ENCODE assay signal across 10 cellular contexts in genomic region chr1:185565314-185565713, GRCh38.
A peak's percentile ranks its signal among the peaks of the same experiment; 100 is the strongest.
DNase-seq lines count a peak whose midpoint lies in the region; ATAC-seq and FAIRE-seq lines count a peak whose summit lies in the region.
"Had no signal": no experiment of that assay in that cellular context is flagged by ENCODE, and none has a peak within 500 bp of the region (broad histone marks: within the 10 kb centered on the region; RNA-seq: fewer than 3 reads in every experiment).

No MANE protein-coding gene starts in this region.

- DNase-seq in NCI-H2196 (lab: John Stamatoyannopoulos, UW; ENCODE audit: unreplicated experiment) (peak; percentile 18), NCI-H2196 treated with DMSO at 0.1 percent for 48 hours (lab: John Stamatoyannopoulos, UW; ENCODE audit: unreplicated experiment) (no peak), NCI-H1694 (lab: John Stamatoyannopoulos, UW) (peak; percentile 22), dedifferentiated amniotic fluid mesenchymal stem cell (ENCODE audit: extremely low spot score) (peak; percentile 52), non-pigmented ciliary epithelial cell (ENCODE audit: low read depth) (peak; percentile 79), frontal cortex (ENCODE audit: low spot score in 2 of 2) (no peak), KBM-7 (no peak)
- DNase-seq: activated CD4-positive, alpha-beta T cell treated with anti-CD3 and anti-CD28 coated beads, Interleukin-2, amount 50 U/mL, for 4 hours had no signal

- FAIRE-seq in frontal cortex (lab: Jason Lieb, UNC) = no peak
- FAIRE-seq: A204.1 had no signal

- in situ Hi-C loops in KBM-7 (cut with MboI; ENCODE audit: low pct_unique_long_range_greater_than_20kb, low sequenced_read_pairs) = no loop called here

- no peak for ATAC-seq in HG02798 (IDR thresholded peaks at IDR 0.05; ENCODE audit: poor library complexity, unreplicated experiment)

Comparison
In these comparisons a context has a peak if more than half of its experiments do, and no peak if none do; other contexts are left out.
1. DNase-seq: peak in NCI-H2196 (single experiment), NCI-H1694 (single experiment), dedifferentiated amniotic fluid mesenchymal stem cell (single experiment) and non-pigmented ciliary epithelial cell (single experiment); none in NCI-H2196 treated with DMSO at 0.1 percent for 48 hours (single experiment), frontal cortex (0 of 2) and KBM-7 (single experiment).